ENCODE assay signal across 1 cellular context in genomic region chr22:30423959-30424380, GRCh38.
TF ChIP-seq lines count a peak whose summit lies in the region.

No MANE protein-coding gene starts in this region.

TF ChIP-seq in HepG2, 621 proteins besides CTCF, POLR2A, EP300 and RAD21 (continued from another document and continues in another):
- TF ChIP-seq, protein P1, sequence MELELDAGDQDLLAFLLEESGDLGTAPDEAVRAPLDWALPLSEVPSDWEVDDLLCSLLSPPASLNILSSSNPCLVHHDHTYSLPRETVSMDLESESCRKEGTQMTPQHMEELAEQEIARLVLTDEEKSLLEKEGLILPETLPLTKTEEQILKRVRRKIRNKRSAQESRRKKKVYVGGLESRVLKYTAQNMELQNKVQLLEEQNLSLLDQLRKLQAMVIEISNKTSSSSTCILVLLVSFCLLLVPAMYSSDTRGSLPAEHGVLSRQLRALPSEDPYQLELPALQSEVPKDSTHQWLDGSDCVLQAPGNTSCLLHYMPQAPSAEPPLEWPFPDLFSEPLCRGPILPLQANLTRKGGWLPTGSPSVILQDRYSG (CRISPR knock-in tag; IDR thresholded peaks at IDR 0.05), result no peak
- peak; percentile 11; the same call in 1 of the 2 replicates for TF ChIP-seq E2F1 (CRISPR knock-in tag; IDR thresholded peaks at IDR 0.05)
- TF ChIP-seq, protein P2, sequence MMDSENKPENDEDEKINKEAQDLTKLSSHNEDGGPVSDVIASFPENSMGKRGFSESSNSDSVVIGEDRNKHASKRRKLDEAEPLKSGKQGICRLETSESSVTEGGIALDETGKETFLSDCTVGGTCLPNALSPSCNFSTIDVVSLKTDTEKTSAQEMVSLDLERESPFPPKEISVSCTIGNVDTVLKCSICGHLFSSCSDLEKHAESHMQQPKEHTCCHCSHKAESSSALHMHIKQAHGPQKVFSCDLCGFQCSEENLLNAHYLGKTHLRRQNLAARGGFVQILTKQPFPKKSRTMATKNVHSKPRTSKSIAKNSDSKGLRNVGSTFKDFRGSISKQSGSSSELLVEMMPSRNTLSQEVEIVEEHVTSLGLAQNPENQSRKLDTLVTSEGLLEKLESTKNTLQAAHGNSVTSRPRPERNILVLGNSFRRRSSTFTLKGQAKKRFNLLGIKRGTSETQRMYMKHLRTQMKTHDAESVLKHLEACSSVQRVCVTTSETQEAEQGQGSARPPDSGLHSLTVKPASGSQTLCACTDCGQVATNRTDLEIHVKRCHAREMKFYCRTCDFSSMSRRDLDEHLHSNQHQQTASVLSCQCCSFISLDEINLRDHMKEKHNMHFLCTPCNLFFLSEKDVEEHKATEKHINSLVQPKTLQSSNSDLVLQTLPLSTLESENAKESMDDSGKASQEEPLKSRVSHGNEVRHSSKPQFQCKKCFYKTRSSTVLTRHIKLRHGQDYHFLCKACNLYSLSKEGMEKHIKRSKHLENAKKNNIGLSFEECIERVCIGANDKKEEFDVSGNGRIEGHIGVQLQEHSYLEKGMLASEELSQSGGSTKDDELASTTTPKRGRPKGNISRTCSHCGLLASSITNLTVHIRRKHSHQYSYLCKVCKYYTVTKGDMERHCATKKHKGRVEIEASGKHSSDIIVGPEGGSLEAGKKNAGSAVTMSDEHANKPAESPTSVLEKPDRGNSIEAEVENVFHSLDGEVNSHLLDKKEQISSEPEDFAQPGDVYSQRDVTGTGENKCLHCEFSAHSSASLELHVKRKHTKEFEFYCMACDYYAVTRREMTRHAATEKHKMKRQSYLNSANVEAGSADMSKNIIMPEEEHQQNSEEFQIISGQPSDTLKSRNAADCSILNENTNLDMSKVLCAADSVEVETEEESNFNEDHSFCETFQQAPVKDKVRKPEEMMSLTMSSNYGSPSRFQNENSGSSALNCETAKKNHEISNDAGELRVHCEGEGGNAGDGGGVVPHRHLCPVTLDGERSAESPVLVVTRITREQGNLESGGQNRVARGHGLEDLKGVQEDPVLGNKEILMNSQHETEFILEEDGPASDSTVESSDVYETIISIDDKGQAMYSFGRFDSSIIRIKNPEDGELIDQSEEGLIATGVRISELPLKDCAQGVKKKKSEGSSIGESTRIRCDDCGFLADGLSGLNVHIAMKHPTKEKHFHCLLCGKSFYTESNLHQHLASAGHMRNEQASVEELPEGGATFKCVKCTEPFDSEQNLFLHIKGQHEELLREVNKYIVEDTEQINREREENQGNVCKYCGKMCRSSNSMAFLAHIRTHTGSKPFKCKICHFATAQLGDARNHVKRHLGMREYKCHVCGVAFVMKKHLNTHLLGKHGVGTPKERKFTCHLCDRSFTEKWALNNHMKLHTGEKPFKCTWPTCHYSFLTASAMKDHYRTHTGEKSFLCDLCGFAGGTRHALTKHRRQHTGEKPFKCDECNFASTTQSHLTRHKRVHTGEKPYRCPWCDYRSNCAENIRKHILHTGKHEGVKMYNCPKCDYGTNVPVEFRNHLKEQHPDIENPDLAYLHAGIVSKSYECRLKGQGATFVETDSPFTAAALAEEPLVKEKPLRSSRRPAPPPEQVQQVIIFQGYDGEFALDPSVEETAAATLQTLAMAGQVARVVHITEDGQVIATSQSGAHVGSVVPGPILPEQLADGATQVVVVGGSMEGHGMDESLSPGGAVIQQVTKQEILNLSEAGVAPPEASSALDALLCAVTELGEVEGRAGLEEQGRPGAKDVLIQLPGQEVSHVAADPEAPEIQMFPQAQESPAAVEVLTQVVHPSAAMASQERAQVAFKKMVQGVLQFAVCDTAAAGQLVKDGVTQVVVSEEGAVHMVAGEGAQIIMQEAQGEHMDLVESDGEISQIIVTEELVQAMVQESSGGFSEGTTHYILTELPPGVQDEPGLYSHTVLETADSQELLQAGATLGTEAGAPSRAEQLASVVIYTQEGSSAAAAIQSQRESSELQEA (CRISPR knock-in tag; IDR thresholded peaks at IDR 0.05; ENCODE audit: not compliant biosample characterization), result no peak
- peak; percentile 99 for TF ChIP-seq YY1 (IDR thresholded peaks at IDR 0.05; ENCODE audit: insufficient read depth, insufficient replicate concordance, low read depth, low read length)
- TF ChIP-seq, protein P3, sequence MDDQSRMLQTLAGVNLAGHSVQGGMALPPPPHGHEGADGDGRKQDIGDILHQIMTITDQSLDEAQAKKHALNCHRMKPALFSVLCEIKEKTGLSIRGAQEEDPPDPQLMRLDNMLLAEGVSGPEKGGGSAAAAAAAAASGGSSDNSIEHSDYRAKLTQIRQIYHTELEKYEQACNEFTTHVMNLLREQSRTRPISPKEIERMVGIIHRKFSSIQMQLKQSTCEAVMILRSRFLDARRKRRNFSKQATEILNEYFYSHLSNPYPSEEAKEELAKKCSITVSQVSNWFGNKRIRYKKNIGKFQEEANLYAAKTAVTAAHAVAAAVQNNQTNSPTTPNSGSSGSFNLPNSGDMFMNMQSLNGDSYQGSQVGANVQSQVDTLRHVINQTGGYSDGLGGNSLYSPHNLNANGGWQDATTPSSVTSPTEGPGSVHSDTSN (CRISPR knock-in tag; IDR thresholded peaks at IDR 0.05; ENCODE audit: borderline replicate concordance), result no peak
- 0 out of 2 replicates have a peak, but pooled peaks have one; percentile 27 for TF ChIP-seq ZNF552 (CRISPR knock-in tag; IDR thresholded peaks at IDR 0.05; ENCODE audit: borderline replicate concordance)
- no peak; the same call in 1 of the 2 replicates for TF ChIP-seq NCOA1 (CRISPR knock-in tag; IDR thresholded peaks at IDR 0.05)
- peak; percentile 80; the same call in 1 of the 2 replicates for TF ChIP-seq HMGXB3 (CRISPR knock-in tag; IDR thresholded peaks at IDR 0.05; ENCODE audit: borderline replicate concordance)
- TF ChIP-seq ZNF614 (CRISPR knock-in tag; IDR thresholded peaks at IDR 0.05; ENCODE audit: borderline replicate concordance), result peak; percentile 72; the same call in 1 of the 2 replicates
- TF ChIP-seq KIAA2018 (CRISPR knock-in tag; IDR thresholded peaks at IDR 0.05; ENCODE audit: borderline replicate concordance), result 0 out of 2 replicates have a peak, but pooled peaks have one; percentile 29
- peak; percentile 85; the same call in 1 of the 2 replicates for TF ChIP-seq ZMAT3 (CRISPR knock-in tag; conservative IDR thresholded peaks at IDR 0.05)
- TF ChIP-seq KAT8 (CRISPR knock-in tag; IDR thresholded peaks at IDR 0.05), result peak; percentile 91
- TF ChIP-seq, protein P4, sequence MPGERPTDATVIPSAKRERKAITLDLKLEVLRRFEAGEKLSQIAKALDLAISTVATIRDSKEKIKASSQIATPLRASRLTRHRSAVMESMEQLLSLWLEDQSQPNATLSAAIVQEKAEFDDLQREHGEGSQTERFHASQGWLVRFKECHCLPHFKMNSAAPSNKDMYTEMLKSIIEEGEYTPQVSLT (CRISPR knock-in tag; IDR thresholded peaks at IDR 0.05; ENCODE audit: borderline replicate concordance, low read depth), result no peak
- no peak for TF ChIP-seq ZFP90 (CRISPR knock-in tag; IDR thresholded peaks at IDR 0.05; ENCODE audit: borderline replicate concordance)
- peak; percentile 34; the same call in 1 of the 2 replicates for TF ChIP-seq NCOR1 (IDR thresholded peaks at IDR 0.05; ENCODE audit: borderline replicate concordance, low read length)
- no peak for TF ChIP-seq EEA1 (CRISPR knock-in tag; IDR thresholded peaks at IDR 0.05; ENCODE audit: borderline replicate concordance)
- no peak for TF ChIP-seq NFIB (CRISPR knock-in tag; IDR thresholded peaks at IDR 0.05; ENCODE audit: borderline replicate concordance)
- TF ChIP-seq ZNF205 (CRISPR knock-in tag; IDR thresholded peaks at IDR 0.05), result peak; percentile 61; the same call in 1 of the 2 replicates
- TF ChIP-seq PCBP2 (optimal IDR thresholded peaks at IDR 0.05; ENCODE audit: low read depth, low read length, poor library complexity, severe bottlenecking), result no peak
- TF ChIP-seq ZNF589 (CRISPR knock-in tag; conservative IDR thresholded peaks at IDR 0.05), result no peak; the same call in 1 of the 2 replicates
- no peak for TF ChIP-seq ZSCAN12 (CRISPR knock-in tag; IDR thresholded peaks at IDR 0.05)
- no peak for TF ChIP-seq ETV6 (CRISPR knock-in tag; conservative IDR thresholded peaks at IDR 0.05)
